ENCODE assay signal across 10 cellular contexts in genomic region chrX:130167040-130167439, GRCh38. TPM values are rescaled to one million over a fixed set of nuclear protein-coding genes. Genes with fewer than 3 reads are reported as not detected.
DNase-seq lines count a peak whose midpoint lies in the region; ATAC-seq and TF ChIP-seq lines count a peak whose summit lies in the region.
"Had no signal": no experiment of that assay in that cellular context is flagged by ENCODE, and none has a peak within 500 bp of the region (broad histone marks: within the 10 kb centered on the region; RNA-seq: fewer than 3 reads in every experiment).

No MANE protein-coding gene starts in this region.

- no peak overlapping the region for H3K14ac ChIP-seq in H9 (ENCODE audit: insufficient read depth, low read length)

- no peak for ATAC-seq in activated CD8-positive, alpha-beta T cell treated with anti-CD3 and anti-CD28 coated beads, Interleukin-2, amount 10 ng/mL, durations not matched to agents 7 days and 5 days

- no TSS peak for BruUV-seq in A673 (replicated peaks; lab: Mats Ljungman, UMichigan)

- no peaks in the 10 kb centered on the region for H3K9me3 ChIP-seq in A673 (ENCODE audit: low read depth, low read length, poor library complexity, severe bottlenecking)
- peaks cover 13% of the 10 kb centered on the region for H3K9me3 ChIP-seq in H9 (ENCODE audit: control insufficient read depth, low read depth, low read length)
- H3K9me3 ChIP-seq in iPS-20b (ENCODE audit: insufficient read depth, low read depth, low read length): no peaks in the 10 kb centered on the region
- H3K9me3 ChIP-seq: upper lobe of left lung had no signal

- no peak for TF ChIP-seq CTCF in A673 (conservative IDR thresholded peaks at IDR 0.05; ENCODE audit: low read depth, low read length)
- no peak for TF ChIP-seq CTCF in H9 (conservative IDR thresholded peaks at IDR 0.05)

- H3K36me3 ChIP-seq in A673 (ENCODE audit: insufficient read depth, low read length, poor library complexity, severe bottlenecking) (no peaks in the 10 kb centered on the region), iPS-20b (ENCODE audit: insufficient read depth, low read depth, low read length) (no peaks in the 10 kb centered on the region)
- H3K36me3 ChIP-seq: upper lobe of left lung had no signal

- H3K79me2 ChIP-seq in H9 (ENCODE audit: insufficient read depth, low read length): peaks cover 4% of the 10 kb centered on the region; the same call in 1 of the 2 replicates

- H2AFZ ChIP-seq in H9 (ENCODE audit: low read length): no peak overlapping the region

- no CpG with 5 or more reads among the region's 4 CpGs for WGBS in H9 (ENCODE audit: extremely low coverage, insufficient read length, low lambda C conversion rate)

- H3K9ac ChIP-seq in H9 (ENCODE audit: extremely low read depth, insufficient read length, low read length) (no peak overlapping the region), iPS-20b (ENCODE audit: low read depth, low read length) (peak overlapping the region; percentile 77; the same call in 1 of the 2 replicates)

- H3K4me1 Mint-ChIP-seq in H9: peaks cover 9 to 14% of the 10 kb centered on the region in 2 experiments; a peak in 3 of 4 replicates
- peaks cover 48% of the 10 kb centered on the region for H3K4me1 Mint-ChIP-seq in activated CD8-positive, alpha-beta T cell treated with anti-CD3 and anti-CD28 coated beads, Interleukin-2, amount 10 ng/mL, durations not matched to agents 7 days and 5 days (ENCODE audit: low read depth)

- peak overlapping the region; percentile 73 for H3K4me3 ChIP-seq in A673 (ENCODE audit: low read depth, low read length, poor library complexity, severe bottlenecking)
- H3K4me3 ChIP-seq in iPS-20b (ENCODE audit: low read length): peak overlapping the region; percentile 74

- no peak overlapping the region for H3T11ph ChIP-seq in H9 (ENCODE audit: low read length)

- H3K27me3 Mint-ChIP-seq in H9 (ENCODE audit: low read depth): peaks cover 4% of the 10 kb centered on the region
- no peaks in the 10 kb centered on the region for H3K27me3 Mint-ChIP-seq in activated CD8-positive, alpha-beta T cell treated with anti-CD3 and anti-CD28 coated beads, Interleukin-2, amount 10 ng/mL, durations not matched to agents 7 days and 5 days (ENCODE audit: low read depth)

- H3K27ac Mint-ChIP-seq in H9: no peak overlapping the region
- peak overlapping the region; percentile 88 for H3K27ac Mint-ChIP-seq in activated CD8-positive, alpha-beta T cell treated with anti-CD3 and anti-CD28 coated beads, Interleukin-2, amount 10 ng/mL, durations not matched to agents 7 days and 5 days

- DNase-seq in A673 (ENCODE audit: low spot score): no peak
- DNase-seq in H9: no peak
- no peak for DNase-seq in activated CD8-positive, alpha-beta T cell treated with anti-CD3 and anti-CD28 coated beads, Interleukin-2, amount 10 ng/mL, durations not matched to agents 7 days and 5 days
- DNase-seq in NCI-H2171 (lab: John Stamatoyannopoulos, UW): no peak
- no peak for DNase-seq in hippocampal formation (lab: John Stamatoyannopoulos, UW)
- no peak for DNase-seq in COLO829 (ENCODE audit: low spot score)
- DNase-seq in activated gamma-delta T cell treated with Interleukin-2 at 50 U/mL for 16 hours: no peak
- DNase-seq: NCI-H1048, upper lobe of left lung had no signal

- H3K56ac ChIP-seq in H9 (ENCODE audit: insufficient read length, low read depth, low read length): no peak overlapping the region

- H3K79me1 ChIP-seq in H9 (ENCODE audit: insufficient read depth, low read depth, low read length, poor library complexity, severe bottlenecking): no peaks in the 10 kb centered on the region

- H2BK20ac ChIP-seq in H9 (ENCODE audit: low read depth, low read length, poor library complexity, severe bottlenecking): no peak overlapping the region

- H3K27me3 ChIP-seq in A673 (replicated peaks; ENCODE audit: insufficient read depth, low read depth, low read length, poor library complexity) (no peaks in the 10 kb centered on the region), H9 (ENCODE audit: insufficient read depth, low read length) (no peaks in the 10 kb centered on the region), iPS-20b (ENCODE audit: insufficient read depth, low read length) (peaks cover 5% of the 10 kb centered on the region)
- H3K27me3 ChIP-seq: upper lobe of left lung had no signal

- H3K23me2 ChIP-seq in H9 (ENCODE audit: insufficient read length, low read depth, low read length, poor library complexity, severe bottlenecking): peaks cover 6% of the 10 kb centered on the region

- H4K20me1 ChIP-seq in H9 (ENCODE audit: control insufficient read depth, insufficient read depth, insufficient read length): no peaks in the 10 kb centered on the region

- H2BK12ac ChIP-seq in H9 (ENCODE audit: insufficient read length, low read depth, low read length): no peak overlapping the region

- POLR2A ChIA-PET in A673 (lab: Charles Lee; ENCODE audit: low non-redundant PET): no interaction called here
- POLR2A ChIA-PET in activated CD8-positive, alpha-beta T cell treated with anti-CD3 and anti-CD28 coated beads, Interleukin-2, amount 10 ng/mL, durations not matched to agents 7 days and 5 days (lab: Charles Lee): no interaction called here

- no peak overlapping the region for H4K5ac ChIP-seq in H9 (ENCODE audit: insufficient read length, low read depth, low read length)

- H4K8ac ChIP-seq in H9 (replicated peaks; ENCODE audit: insufficient read length, low read depth, low read length): no peak overlapping the region

- H3K27ac ChIP-seq in A673 (ENCODE audit: low read depth, low read length, poor library complexity, severe bottlenecking) (no peak overlapping the region), H9 (ENCODE audit: insufficient read length, low read depth, low read length) (no peak overlapping the region), iPS-20b (ENCODE audit: low read length) (no peak overlapping the region)

- no peak overlapping the region for H4K91ac ChIP-seq in H9 (ENCODE audit: insufficient read length, low read depth, low read length)

- H3K4me3 Mint-ChIP-seq in H9: peak overlapping the region; percentile 92 to 93
- H3K4me3 Mint-ChIP-seq in activated CD8-positive, alpha-beta T cell treated with anti-CD3 and anti-CD28 coated beads, Interleukin-2, amount 10 ng/mL, durations not matched to agents 7 days and 5 days: peak overlapping the region; percentile 80

- H3K4me1 ChIP-seq in A673 (ENCODE audit: insufficient read depth, low read length, poor library complexity, severe bottlenecking) (peaks cover 11% of the 10 kb centered on the region), H9 (ENCODE audit: insufficient read depth, low read length) (no peaks in the 10 kb centered on the region), iPS-20b (ENCODE audit: insufficient read depth, low read length) (peaks cover 3% of the 10 kb centered on the region; the same call in 1 of the 2 replicates)

- H3K36me3 Mint-ChIP-seq in H9 (ENCODE audit: insufficient read depth in 1 of 3, low read depth in 3 of 3): peaks cover 0 to 1% (median 1%) of the 10 kb centered on the region in 3 experiments; a peak in 3 of 7 replicates
- H3K36me3 Mint-ChIP-seq in activated CD8-positive, alpha-beta T cell treated with anti-CD3 and anti-CD28 coated beads, Interleukin-2, amount 10 ng/mL, durations not matched to agents 7 days and 5 days (ENCODE audit: low read depth): peaks cover 5% of the 10 kb centered on the region

- H3K23ac ChIP-seq in H9 (ENCODE audit: insufficient read length, low read depth, low read length): no peak overlapping the region

- peaks cover 0 to 58% of the 10 kb centered on the region in 2 experiments; a peak in 4 of 5 replicates for H3K9me3 Mint-ChIP-seq in H9
- no peaks in the 10 kb centered on the region for H3K9me3 Mint-ChIP-seq in activated CD8-positive, alpha-beta T cell treated with anti-CD3 and anti-CD28 coated beads, Interleukin-2, amount 10 ng/mL, durations not matched to agents 7 days and 5 days (ENCODE audit: insufficient read depth)

- H2AK5ac ChIP-seq in H9 (ENCODE audit: insufficient read length, low read length): no peak overlapping the region

- CTCF ChIA-PET in A673 (lab: Charles Lee): no interaction called here
- CTCF ChIA-PET in activated CD8-positive, alpha-beta T cell treated with anti-CD3 and anti-CD28 coated beads, Interleukin-2, amount 10 ng/mL, durations not matched to agents 7 days and 5 days (lab: Charles Lee): interaction anchor here (1.0 kb wide), 1 partner anchor 14 kb away, joined by 3 read pairs; no protein-coding TSS in a partner anchor

- no peak overlapping the region for H2BK120ac ChIP-seq in H9 (ENCODE audit: low read depth, low read length, poor library complexity, severe bottlenecking)

- H2BK5ac ChIP-seq in H9 (ENCODE audit: insufficient read length, low read length): no peak overlapping the region

- intact Hi-C loops in A673 (cut with micrococcal nuclease; ENCODE audit: unreplicated experiment): no loop called here

- no peak overlapping the region for H2BK15ac ChIP-seq in H9 (ENCODE audit: low read depth, low read length)

- no peak overlapping the region for H3K18ac ChIP-seq in H9 (ENCODE audit: insufficient read length, low read depth, low read length)

- H3K4me2 ChIP-seq in H9 (ENCODE audit: insufficient read depth, insufficient read length, low read length): peak overlapping the region; percentile 94

- H3K4ac ChIP-seq in H9 (ENCODE audit: low read depth, low read length): no peak overlapping the region

RNA-seq across cellular contexts. Expression of gene AIFM1, which starts 1.4 kb away (rescaled TPM):
- 69.4 and 71.1 TPM in 2 replicates for total RNA-seq in A673 (2021)
- 43.7 and 45.9 TPM in 2 replicates for total RNA-seq in H9 (2021)
- 10 to 100 TPM; 43.4 to 47.6 TPM for total RNA-seq in activated CD8-positive, alpha-beta T cell treated with anti-CD3 and anti-CD28 coated beads, Interleukin-2, amount 10 ng/mL, durations not matched to agents 7 days and 5 days

RNA-seq across cellular contexts. Expression of gene RAB33A, which starts 4.7 kb away (rescaled TPM):
- total RNA-seq in A673 (2021) (4.8 and 6.2 TPM in 2 replicates), H9 (2021) (0.59 and 0.92 TPM in 2 replicates)
- total RNA-seq in activated CD8-positive, alpha-beta T cell treated with anti-CD3 and anti-CD28 coated beads, Interleukin-2, amount 10 ng/mL, durations not matched to agents 7 days and 5 days: 10 to 100 TPM; 31.6 to 32.7 TPM

RNA-seq across cellular contexts. Expression of gene ELF4, which starts 56.7 kb away (rescaled TPM):
- 8.4 and 9.0 TPM in 2 replicates for total RNA-seq in A673 (2021)
- 0.59 and 0.81 TPM in 2 replicates for total RNA-seq in H9 (2021)
- 10 to 100 TPM; 38.2 to 39.0 TPM for total RNA-seq in activated CD8-positive, alpha-beta T cell treated with anti-CD3 and anti-CD28 coated beads, Interleukin-2, amount 10 ng/mL, durations not matched to agents 7 days and 5 days
